ENCODE assay signal across 16 cellular contexts in genomic region chr4:2574863-2575262, GRCh38. TPM values are rescaled to one million over a fixed set of nuclear protein-coding genes. Genes with fewer than 3 reads are reported as not detected.
DNase-seq lines count a peak whose midpoint lies in the region; ATAC-seq and TF ChIP-seq lines count a peak whose summit lies in the region.
"Had no signal": no experiment of that assay in that cellular context is flagged by ENCODE, and none has a peak within 500 bp of the region (broad histone marks: within the 10 kb centered on the region; RNA-seq: fewer than 3 reads in every experiment).

No MANE protein-coding gene starts in this region.

- peak overlapping the region; percentile 9; the same call in 1 of the 2 replicates for H3K4me2 ChIP-seq in BLaER1

- intact Hi-C loops in lower lobe of right lung (cut with DNase I): no loop called here

- peak; percentile 68 to 72 for ATAC-seq in lower lobe of right lung
- no peak for ATAC-seq in GM21786 (IDR thresholded peaks at IDR 0.05; ENCODE audit: unreplicated experiment)
- ATAC-seq in GM19397 (IDR thresholded peaks at IDR 0.05; ENCODE audit: unreplicated experiment): no peak
- ATAC-seq: activated CD4-positive, CD25-positive, alpha-beta regulatory T cell treated with anti-CD3 and anti-CD28 coated beads, Interleukin-2, amount 50 U/mL, for 24 hours had no signal

- H3K4me3 ChIP-seq in BLaER1 (no peak overlapping the region), lower lobe of right lung (no peak overlapping the region)

- H3K4me1 ChIP-seq in BLaER1 (peaks cover 42% of the 10 kb centered on the region), lower lobe of right lung (peaks cover 38% of the 10 kb centered on the region)

- H3K36me3 ChIP-seq in BLaER1 (peaks cover 30% of the 10 kb centered on the region), lower lobe of right lung (no peaks in the 10 kb centered on the region)

- H3K9ac ChIP-seq in BLaER1: no peak overlapping the region

- H3K27me3 ChIP-seq in BLaER1 (no peaks in the 10 kb centered on the region), lower lobe of right lung (ENCODE audit: low read depth) (no peaks in the 10 kb centered on the region)

- TF ChIP-seq CTCF in lower lobe of right lung (IDR thresholded peaks at IDR 0.05): no peak

- in situ Hi-C loops in KBM-7 (cut with MboI; ENCODE audit: low pct_unique_long_range_greater_than_20kb, low sequenced_read_pairs): no loop called here

- peaks cover 100% of the 10 kb centered on the region for H4K20me1 ChIP-seq in BLaER1

- H3K27ac ChIP-seq in BLaER1 (no peak overlapping the region), lower lobe of right lung (no peak overlapping the region)
- H3K27ac ChIP-seq: RWPE1 had no signal

- DNase-seq in KBM-7 (peak; percentile 84), UCSD-AML1 (lab: John Stamatoyannopoulos, UW; ENCODE audit: unreplicated experiment) (peak; percentile 30), lower lobe of right lung (peak; percentile 59), NCI-H2029 (lab: John Stamatoyannopoulos, UW) (no peak)
- no peak for DNase-seq in activated naive CD4-positive, alpha-beta T cell treated with Interleukin-2 at 50 U/mL for 16 hours
- DNase-seq: activated CD8-positive, alpha-beta memory T cell treated with anti-CD3 and anti-CD28 coated beads for 24 hours; COR-L47; effector CD4-positive, alpha-beta T cell; KG1; mesendoderm; NCI-H774 had no signal

- H3K9me3 ChIP-seq in BLaER1: peaks cover 18% of the 10 kb centered on the region
- no peaks in the 10 kb centered on the region for H3K9me3 ChIP-seq in lower lobe of right lung

RNA-seq across cellular contexts. Expression of gene FAM193A, which starts 38.4 kb away (rescaled TPM):
- total RNA-seq in lower lobe of right lung: 26.1 TPM

Comparison
In these comparisons a context has a peak if more than half of its experiments do, and no peak if none do; other contexts are left out.
1. DNase-seq: peak in KBM-7 (single experiment), UCSD-AML1 (single experiment) and lower lobe of right lung (single experiment); none in activated naive CD4-positive, alpha-beta T cell treated with Interleukin-2 at 50 U/mL for 16 hours (single experiment) and NCI-H2029 (single experiment).
2. ATAC-seq: peak in lower lobe of right lung (2 of 2); none in GM21786 (single experiment) and GM19397 (single experiment).